In genomic region chr2:119523959-119524694, GRCh38 we compare ENCODE assay signal across 13 cellular contexts. TPM values are rescaled to one million over a fixed set of nuclear protein-coding genes. Genes with fewer than 3 reads are reported as not detected.
A peak's percentile ranks its signal among the peaks of the same experiment; 100 is the strongest.
DNase-seq lines count a peak whose midpoint lies in the region; ATAC-seq and TF ChIP-seq lines count a peak whose summit lies in the region.
"Had no signal": no experiment of that assay in that cellular context is flagged by ENCODE, and none has a peak within 500 bp of the region (broad histone marks: within the 10 kb centered on the region; RNA-seq: fewer than 3 reads in every experiment).

SCTR (minus strand) TSS chr2:119524483; CDS start chr2:119524226, 257 bp downstream.

- H3K27me3 Mint-ChIP-seq in osteocyte (ENCODE audit: unreplicated experiment) (peaks cover 67% of the 10 kb centered on the region), natural killer cell (ENCODE audit: low read depth in 2 of 2) (peaks cover 48 to 50% of the 10 kb centered on the region in 2 donors)

- no peak for TF ChIP-seq CTCF in Panc1 (IDR thresholded peaks at IDR 0.05)
- TF ChIP-seq CTCF in osteocyte (IDR thresholded peaks at IDR 0.05), result no peak
- TF ChIP-seq CTCF in natural killer cell (IDR thresholded peaks at IDR 0.05), result no peak

- H3K27me3 ChIP-seq in HUES48 (ENCODE audit: control insufficient read depth, insufficient read depth, low read length) (peaks cover 65% of the 10 kb centered on the region), Panc1 (ENCODE audit: control insufficient read depth, insufficient read depth, low read length) (peaks cover 19% of the 10 kb centered on the region)

- peak within 1 kb of the TSS; percentile 66 for H3K4me3 ChIP-seq in HUES48 (ENCODE audit: low read depth, low read length)
- H3K4me3 ChIP-seq in Panc1 (ENCODE audit: low read depth in 2 of 2, low read length in 2 of 2), result peak within 1 kb of the TSS; percentile 19 to 29; a peak in 3 of 4 replicates
- H3K4me3 ChIP-seq in iPS-11a (ENCODE audit: low read depth, low read length), result peak within 1 kb of the TSS; percentile 46
- H3K4me3 ChIP-seq: colonic mucosa, prostate gland had no signal

- POLR2A ChIA-PET in Panc1 (lab: Charles Lee), result no interaction called here

- CTCF ChIA-PET in Panc1 (lab: Charles Lee), result no interaction called here

- in situ Hi-C loops in Panc1 (cut with HindIII; ENCODE audit: low pct_unique_long_range_greater_than_20kb, low sequenced_read_pairs), result no loop called here

- H3K4me3 Mint-ChIP-seq in osteocyte (ENCODE audit: unreplicated experiment) (no peak within 1 kb of the TSS), natural killer cell (no peak within 1 kb of the TSS)

- H3K4me1 ChIP-seq in HUES48 (ENCODE audit: control insufficient read depth, insufficient read depth, low read length) (peaks cover 20% of the 10 kb centered on the region), Panc1 (ENCODE audit: control insufficient read depth, insufficient read depth, low read length) (peaks cover 7% of the 10 kb centered on the region; the same call in 1 of the 2 replicates)
- H3K4me1 ChIP-seq: colonic mucosa, prostate gland had no signal

- H3K9ac ChIP-seq in HUES48 (ENCODE audit: low read depth, low read length), result 0 out of 2 replicates have a peak within 1 kb of the TSS, but pooled peaks have one; percentile 4

- H3K4me1 Mint-ChIP-seq in osteocyte (ENCODE audit: unreplicated experiment) (no peaks in the 10 kb centered on the region), natural killer cell (peaks cover 0 to 5% of the 10 kb centered on the region in 2 donors)

- intact Hi-C loops in Panc1 (cut with micrococcal nuclease; ENCODE audit: unreplicated experiment) (no loop called here), natural killer cell (cut with micrococcal nuclease) (no loop called here)

- no peaks in the 10 kb centered on the region for H3K9me3 ChIP-seq in HUES48 (ENCODE audit: control insufficient read depth, insufficient read depth, low read length)
- H3K9me3 ChIP-seq in Panc1 (ENCODE audit: control insufficient read depth, insufficient read depth, low read depth, low read length), result no peaks in the 10 kb centered on the region
- H3K9me3 ChIP-seq: colonic mucosa, prostate gland had no signal

- no peaks in the 10 kb centered on the region for H3K36me3 ChIP-seq in HUES48 (ENCODE audit: control insufficient read depth, insufficient read depth, low read length)
- H3K36me3 ChIP-seq in Panc1 (ENCODE audit: control insufficient read depth, insufficient read depth, low read length), result no peaks in the 10 kb centered on the region
- H3K36me3 ChIP-seq: colonic mucosa, prostate gland had no signal

- BruUV-seq in Panc1 (replicated peaks; lab: Mats Ljungman, UMichigan), result no TSS peak

- DNase-seq in Panc1 (ENCODE audit: low read depth, low spot score), result no peak
- DNase-seq in osteocyte (ENCODE audit: extremely low spot score, unreplicated experiment), result peak; percentile 80
- no peak for DNase-seq in OCI-M2 (lab: John Stamatoyannopoulos, UW; ENCODE audit: unreplicated experiment)
- no peak for DNase-seq in natural killer cell
- DNase-seq: activated gamma-delta T cell treated with Interleukin-2 at 50 U/mL for 16 hours, colonic mucosa, MM.1S had no signal

- H3K36me3 Mint-ChIP-seq in osteocyte (ENCODE audit: unreplicated experiment) (no peaks in the 10 kb centered on the region), natural killer cell (no peaks in the 10 kb centered on the region)

- ATAC-seq in Panc1, result peak; percentile 84
- ATAC-seq in HG02840 (IDR thresholded peaks at IDR 0.05; ENCODE audit: low FRiP score, unreplicated experiment), result no peak
- ATAC-seq in natural killer cell, result no peak
- ATAC-seq: activated CD4-positive, CD25-positive, alpha-beta regulatory T cell treated with anti-CD3 and anti-CD28 coated beads, Interleukin-2, amount 50 U/mL, for 24 hours had no signal

- H3K27ac ChIP-seq in HUES48 (ENCODE audit: low read depth, low read length), result no peak within 1 kb of the TSS
- H3K27ac ChIP-seq in Panc1 (ENCODE audit: low read length), result no peak within 1 kb of the TSS
- H3K27ac ChIP-seq: colonic mucosa, prostate gland had no signal

- H3K27ac Mint-ChIP-seq in osteocyte (ENCODE audit: unreplicated experiment) (no peak within 1 kb of the TSS), natural killer cell (no peak within 1 kb of the TSS)

- no peaks in the 10 kb centered on the region for H3K9me3 Mint-ChIP-seq in osteocyte (ENCODE audit: unreplicated experiment)
- H3K9me3 Mint-ChIP-seq in natural killer cell, result no peaks in the 10 kb centered on the region

RNA-seq across cellular contexts. Expression of gene SCTR, which starts in this region (rescaled TPM):
- total RNA-seq in Panc1 (2021; ENCODE audit: unreplicated experiment) (not detected), osteocyte (not detected in 2 replicates), natural killer cell (not detected)
- not detected for polyA plus RNA-seq in Panc1 (2012; ENCODE audit: insufficient read length)
- total RNA-seq: Daoy, prostate gland had no signal

Comparison
In these comparisons a context has a peak if more than half of its experiments do, and no peak if none do; other contexts are left out.
1. Peak in ATAC-seq and H3K4me3 ChIP-seq in Panc1; RNA of the gene not detected or under 1 TPM.
2. Peak in DNase-seq in osteocyte; RNA of the gene not detected or under 1 TPM.